In genomic region chr10:1557081-1557480, GRCh38 we compare ENCODE assay signal across 15 cellular contexts.
DNase-seq lines count a peak whose midpoint lies in the region; ATAC-seq lines count a peak whose summit lies in the region.
"Had no signal": no experiment of that assay in that cellular context is flagged by ENCODE, and none has a peak within 500 bp of the region (broad histone marks: within the 10 kb centered on the region; RNA-seq: fewer than 3 reads in every experiment).

No MANE protein-coding gene starts in this region.

- H3K27me3 Mint-ChIP-seq in activated naive CD4-positive, alpha-beta T cell treated with anti-CD3 and anti-CD28 coated beads, Interleukin-2, amount 10 ng/mL, durations not matched to agents 7 days and 5 days, result peaks cover 5% of the 10 kb centered on the region
- peaks cover 11% of the 10 kb centered on the region for H3K27me3 Mint-ChIP-seq in activated naive CD4-positive, alpha-beta T cell treated with anti-CD3 and anti-CD28 coated beads for 36 hours (ENCODE audit: low read depth)

- H3K27ac Mint-ChIP-seq in activated naive CD4-positive, alpha-beta T cell treated with anti-CD3 and anti-CD28 coated beads, Interleukin-2, amount 10 ng/mL, durations not matched to agents 7 days and 5 days, result no peak overlapping the region
- no peak overlapping the region for H3K27ac Mint-ChIP-seq in activated naive CD4-positive, alpha-beta T cell treated with anti-CD3 and anti-CD28 coated beads for 36 hours
- H3K27ac Mint-ChIP-seq: B cell; CD8-positive, alpha-beta T cell had no signal

- ATAC-seq in sciatic nerve (no peak), HG03432 (IDR thresholded peaks at IDR 0.05; ENCODE audit: unreplicated experiment) (no peak)
- ATAC-seq: CD8-positive, alpha-beta T cell; HCT116 had no signal

- no peaks in the 10 kb centered on the region for H3K36me3 Mint-ChIP-seq in activated naive CD4-positive, alpha-beta T cell treated with anti-CD3 and anti-CD28 coated beads, Interleukin-2, amount 10 ng/mL, durations not matched to agents 7 days and 5 days
- no peaks in the 10 kb centered on the region for H3K36me3 Mint-ChIP-seq in activated naive CD4-positive, alpha-beta T cell treated with anti-CD3 and anti-CD28 coated beads for 36 hours (ENCODE audit: low read depth)
- H3K36me3 Mint-ChIP-seq: CD14-positive monocyte; CD8-positive, alpha-beta T cell had no signal

- CTCF ChIA-PET in activated naive CD4-positive, alpha-beta T cell treated with anti-CD3 and anti-CD28 coated beads, Interleukin-2, amount 10 ng/mL, durations not matched to agents 7 days and 5 days (lab: Charles Lee), result no interaction called here
- CTCF ChIA-PET in activated naive CD4-positive, alpha-beta T cell treated with anti-CD3 and anti-CD28 coated beads for 36 hours (lab: Charles Lee), result no interaction called here

- H3K9me3 Mint-ChIP-seq in activated naive CD4-positive, alpha-beta T cell treated with anti-CD3 and anti-CD28 coated beads, Interleukin-2, amount 10 ng/mL, durations not matched to agents 7 days and 5 days, result no peaks in the 10 kb centered on the region
- no peaks in the 10 kb centered on the region for H3K9me3 Mint-ChIP-seq in activated naive CD4-positive, alpha-beta T cell treated with anti-CD3 and anti-CD28 coated beads for 36 hours
- H3K9me3 Mint-ChIP-seq: CD8-positive, alpha-beta T cell had no signal

- no peak overlapping the region for H3K4me3 Mint-ChIP-seq in activated naive CD4-positive, alpha-beta T cell treated with anti-CD3 and anti-CD28 coated beads, Interleukin-2, amount 10 ng/mL, durations not matched to agents 7 days and 5 days
- H3K4me3 Mint-ChIP-seq in activated naive CD4-positive, alpha-beta T cell treated with anti-CD3 and anti-CD28 coated beads for 36 hours, result no peak overlapping the region
- H3K4me3 Mint-ChIP-seq: B cell; CD14-positive monocyte; CD8-positive, alpha-beta T cell had no signal

- intact Hi-C loops in activated naive CD4-positive, alpha-beta T cell treated with anti-CD3 and anti-CD28 coated beads for 36 hours (cut with micrococcal nuclease), result no loop called here
- intact Hi-C loops in sciatic nerve (cut with DNase I), result no loop called here

- H3K4me1 Mint-ChIP-seq in activated naive CD4-positive, alpha-beta T cell treated with anti-CD3 and anti-CD28 coated beads, Interleukin-2, amount 10 ng/mL, durations not matched to agents 7 days and 5 days, result no peaks in the 10 kb centered on the region
- no peaks in the 10 kb centered on the region for H3K4me1 Mint-ChIP-seq in activated naive CD4-positive, alpha-beta T cell treated with anti-CD3 and anti-CD28 coated beads for 36 hours (ENCODE audit: low read depth)
- H3K4me1 Mint-ChIP-seq: CD14-positive monocyte had no signal

- peak; percentile 7 for DNase-seq in activated naive CD4-positive, alpha-beta T cell treated with anti-CD3 and anti-CD28 coated beads, Interleukin-2, amount 10 ng/mL, durations not matched to agents 7 days and 5 days
- no peak for DNase-seq in activated naive CD4-positive, alpha-beta T cell treated with anti-CD3 and anti-CD28 coated beads for 36 hours
- peak; percentile 37 for DNase-seq in mesenteric fat pad (ENCODE audit: low spot score)
- DNase-seq in sciatic nerve (ENCODE audit: low spot score), result peak; percentile 40
- no peak for DNase-seq in DMS153 (lab: John Stamatoyannopoulos, UW)
- no peak for DNase-seq in NCI-H1092 treated with DMSO at 0.1 percent for 48 hours (lab: John Stamatoyannopoulos, UW)
- DNase-seq: CD8-positive, alpha-beta T cell; COR-L47; DND-41; GF-D8; GM23248 had no signal

Comparison
In these comparisons a context has a peak if more than half of its experiments do, and no peak if none do; other contexts are left out.
1. DNase-seq: peak in activated naive CD4-positive, alpha-beta T cell treated with anti-CD3 and anti-CD28 coated beads, Interleukin-2, amount 10 ng/mL, durations not matched to agents 7 days and 5 days (single experiment), mesenteric fat pad (single experiment) and sciatic nerve (single experiment); none in activated naive CD4-positive, alpha-beta T cell treated with anti-CD3 and anti-CD28 coated beads for 36 hours (single experiment), DMS153 (single experiment) and NCI-H1092 treated with DMSO at 0.1 percent for 48 hours (single experiment).